In the genomic region with DNA sequence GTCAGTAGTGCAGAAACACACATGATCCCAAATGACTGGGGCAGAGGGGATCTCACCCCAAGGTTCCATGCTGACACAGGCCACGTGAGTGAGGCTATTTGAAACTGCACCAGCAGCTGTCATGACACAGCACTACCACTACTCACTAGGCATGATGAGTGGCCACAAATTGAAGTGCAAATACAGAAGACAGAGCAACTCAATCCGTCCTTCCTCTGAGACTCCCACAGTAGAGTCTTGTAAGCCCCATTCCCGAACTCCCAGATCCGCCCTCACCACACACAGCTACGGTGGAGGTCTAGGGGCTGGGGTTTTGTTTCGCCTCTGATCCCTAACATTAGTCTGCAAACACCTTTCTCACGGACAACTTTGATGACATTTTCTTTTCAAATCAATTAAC, we compare ENCODE assay signal across 1 cellular context.
A peak's percentile ranks its signal among the peaks of the same experiment; 100 is the strongest.
TF ChIP-seq lines count a peak whose summit lies in the region.

No MANE protein-coding gene starts in this region.

TF ChIP-seq in K562, 482 proteins besides CTCF, POLR2A, EP300 and RAD21 (continued from another document):
- peak in 1 of 2 experiments; percentile 78; a peak in 1 of 4 replicates for TF ChIP-seq RCOR1 (IDR thresholded peaks at IDR 0.05; ENCODE audit: borderline replicate concordance in 1 of 2, low read depth in 2 of 2, low read length in 2 of 2)
- TF ChIP-seq, protein P1, sequence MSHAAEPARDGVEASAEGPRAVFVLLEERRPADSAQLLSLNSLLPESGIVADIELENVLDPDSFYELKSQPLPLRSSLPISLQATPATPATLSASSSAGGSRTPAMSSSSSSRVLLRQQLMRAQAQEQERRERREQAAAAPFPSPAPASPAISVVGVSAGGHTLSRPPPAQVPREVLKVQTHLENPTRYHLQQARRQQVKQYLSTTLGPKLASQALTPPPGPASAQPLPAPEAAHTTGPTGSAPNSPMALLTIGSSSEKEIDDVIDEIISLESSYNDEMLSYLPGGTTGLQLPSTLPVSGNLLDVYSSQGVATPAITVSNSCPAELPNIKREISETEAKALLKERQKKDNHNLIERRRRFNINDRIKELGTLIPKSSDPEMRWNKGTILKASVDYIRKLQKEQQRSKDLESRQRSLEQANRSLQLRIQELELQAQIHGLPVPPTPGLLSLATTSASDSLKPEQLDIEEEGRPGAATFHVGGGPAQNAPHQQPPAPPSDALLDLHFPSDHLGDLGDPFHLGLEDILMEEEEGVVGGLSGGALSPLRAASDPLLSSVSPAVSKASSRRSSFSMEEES (CRISPR knock-in tag; IDR thresholded peaks at IDR 0.05): no peak
- TF ChIP-seq ZNF717 (CRISPR knock-in tag; IDR thresholded peaks at IDR 0.05): no peak
- no peak for TF ChIP-seq NELFE (IDR thresholded peaks at IDR 0.05; ENCODE audit: insufficient read depth, insufficient read length)
- no peak for TF ChIP-seq HMGN3 (IDR thresholded peaks at IDR 0.05; ENCODE audit: borderline replicate concordance, extremely low read depth, insufficient read length, low read depth, low read length)
- TF ChIP-seq TOE1 (IDR thresholded peaks at IDR 0.05; ENCODE audit: borderline replicate concordance): peak; percentile 84; the same call in 1 of the 2 replicates
- peak; percentile 42; the same call in 1 of the 2 replicates for TF ChIP-seq TOE1 (CRISPR knock-in tag; IDR thresholded peaks at IDR 0.05; ENCODE audit: borderline replicate concordance, low read depth)
- TF ChIP-seq C11orf30 (IDR thresholded peaks at IDR 0.05; ENCODE audit: low read depth): peak; percentile 98
- peak; percentile 83; the same call in 1 of the 2 replicates for TF ChIP-seq MYNN (IDR thresholded peaks at IDR 0.05)
- no peak for TF ChIP-seq MYNN (CRISPR knock-in tag; IDR thresholded peaks at IDR 0.05)
- peak; percentile 41; the same call in 1 of the 2 replicates for TF ChIP-seq ZEB2 (IDR thresholded peaks at IDR 0.05)
- TF ChIP-seq SP1 (CRISPR knock-in tag; IDR thresholded peaks at IDR 0.05): 0 out of 2 replicates have a peak, but pooled peaks have one; percentile 12
- no peak for TF ChIP-seq BRF1 (IDR thresholded peaks at IDR 0.05; ENCODE audit: borderline replicate concordance, extremely low read depth, insufficient read length)
- peak; percentile 94 for TF ChIP-seq MEIS2 (IDR thresholded peaks at IDR 0.05; ENCODE audit: partially characterized antibody)
- TF ChIP-seq ZNF695 (CRISPR knock-in tag; IDR thresholded peaks at IDR 0.05): no peak
- no peak for TF ChIP-seq HDGF (IDR thresholded peaks at IDR 0.05)
- peak; percentile 77; the same call in 1 of the 2 replicates for TF ChIP-seq CC2D1A (IDR thresholded peaks at IDR 0.05)
- TF ChIP-seq SREBF2 (CRISPR knock-in tag; IDR thresholded peaks at IDR 0.05): no peak
- no peak for TF ChIP-seq SMARCB1 (IDR thresholded peaks at IDR 0.05; ENCODE audit: insufficient read length, low read depth)
- no peak for TF ChIP-seq RBM39 (optimal IDR thresholded peaks at IDR 0.05; ENCODE audit: low read depth, low read length)
- TF ChIP-seq, protein P2, sequence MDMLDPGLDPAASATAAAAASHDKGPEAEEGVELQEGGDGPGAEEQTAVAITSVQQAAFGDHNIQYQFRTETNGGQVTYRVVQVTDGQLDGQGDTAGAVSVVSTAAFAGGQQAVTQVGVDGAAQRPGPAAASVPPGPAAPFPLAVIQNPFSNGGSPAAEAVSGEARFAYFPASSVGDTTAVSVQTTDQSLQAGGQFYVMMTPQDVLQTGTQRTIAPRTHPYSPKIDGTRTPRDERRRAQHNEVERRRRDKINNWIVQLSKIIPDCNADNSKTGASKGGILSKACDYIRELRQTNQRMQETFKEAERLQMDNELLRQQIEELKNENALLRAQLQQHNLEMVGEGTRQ (CRISPR knock-in tag; IDR thresholded peaks at IDR 0.05): peak; percentile 79
- no peak for TF ChIP-seq RFX1 (IDR thresholded peaks at IDR 0.05)
- TF ChIP-seq ZNF780A (CRISPR knock-in tag; IDR thresholded peaks at IDR 0.05): no peak
- peak; percentile 88 for TF ChIP-seq MYBL2 (IDR thresholded peaks at IDR 0.05; ENCODE audit: low read depth)
- TF ChIP-seq MYBL2 (CRISPR knock-in tag; IDR thresholded peaks at IDR 0.05; ENCODE audit: borderline replicate concordance): no peak
- TF ChIP-seq, protein P3, sequence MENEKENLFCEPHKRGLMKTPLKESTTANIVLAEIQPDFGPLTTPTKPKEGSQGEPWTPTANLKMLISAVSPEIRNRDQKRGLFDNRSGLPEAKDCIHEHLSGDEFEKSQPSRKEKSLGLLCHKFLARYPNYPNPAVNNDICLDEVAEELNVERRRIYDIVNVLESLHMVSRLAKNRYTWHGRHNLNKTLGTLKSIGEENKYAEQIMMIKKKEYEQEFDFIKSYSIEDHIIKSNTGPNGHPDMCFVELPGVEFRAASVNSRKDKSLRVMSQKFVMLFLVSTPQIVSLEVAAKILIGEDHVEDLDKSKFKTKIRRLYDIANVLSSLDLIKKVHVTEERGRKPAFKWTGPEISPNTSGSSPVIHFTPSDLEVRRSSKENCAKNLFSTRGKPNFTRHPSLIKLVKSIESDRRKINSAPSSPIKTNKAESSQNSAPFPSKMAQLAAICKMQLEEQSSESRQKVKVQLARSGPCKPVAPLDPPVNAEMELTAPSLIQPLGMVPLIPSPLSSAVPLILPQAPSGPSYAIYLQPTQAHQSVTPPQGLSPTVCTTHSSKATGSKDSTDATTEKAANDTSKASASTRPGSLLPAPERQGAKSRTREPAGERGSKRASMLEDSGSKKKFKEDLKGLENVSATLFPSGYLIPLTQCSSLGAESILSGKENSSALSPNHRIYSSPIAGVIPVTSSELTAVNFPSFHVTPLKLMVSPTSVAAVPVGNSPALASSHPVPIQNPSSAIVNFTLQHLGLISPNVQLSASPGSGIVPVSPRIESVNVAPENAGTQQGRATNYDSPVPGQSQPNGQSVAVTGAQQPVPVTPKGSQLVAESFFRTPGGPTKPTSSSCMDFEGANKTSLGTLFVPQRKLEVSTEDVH (IDR thresholded peaks at IDR 0.05; ENCODE audit: low read depth, partially characterized antibody): no peak
- TF ChIP-seq SP2 (IDR thresholded peaks at IDR 0.05; ENCODE audit: extremely low read depth, low read depth, low read length, poor library complexity, severe bottlenecking): no peak
- no peak for TF ChIP-seq ZNF436 (CRISPR knock-in tag; IDR thresholded peaks at IDR 0.05)
- no peak for TF ChIP-seq HNRNPK (IDR thresholded peaks at IDR 0.05; ENCODE audit: low read depth, low read length, poor library complexity, severe bottlenecking)
- no peak for TF ChIP-seq TEAD2 (tag; IDR thresholded peaks at IDR 0.05)
- TF ChIP-seq TRIM24 (IDR thresholded peaks at IDR 0.05): peak; percentile 28 to 44; a peak in 1 of 4 replicates
- TF ChIP-seq DIDO1 (tag; IDR thresholded peaks at IDR 0.05; ENCODE audit: low read depth): no peak
- no peak for TF ChIP-seq KLF10 (CRISPR knock-in tag; IDR thresholded peaks at IDR 0.05)
- TF ChIP-seq KDM1A (IDR thresholded peaks at IDR 0.05): no peak
- TF ChIP-seq SRSF3 (IDR thresholded peaks at IDR 0.05; ENCODE audit: insufficient read depth, low read length): no peak
- TF ChIP-seq EWSR1 (IDR thresholded peaks at IDR 0.05; ENCODE audit: borderline replicate concordance, low read depth, partially characterized antibody): no peak
- TF ChIP-seq ZNF699 (CRISPR knock-in tag; IDR thresholded peaks at IDR 0.05; ENCODE audit: insufficient replicate concordance): no peak
